8 cellular contexts compared by ENCODE assay signal in the genomic region with DNA sequence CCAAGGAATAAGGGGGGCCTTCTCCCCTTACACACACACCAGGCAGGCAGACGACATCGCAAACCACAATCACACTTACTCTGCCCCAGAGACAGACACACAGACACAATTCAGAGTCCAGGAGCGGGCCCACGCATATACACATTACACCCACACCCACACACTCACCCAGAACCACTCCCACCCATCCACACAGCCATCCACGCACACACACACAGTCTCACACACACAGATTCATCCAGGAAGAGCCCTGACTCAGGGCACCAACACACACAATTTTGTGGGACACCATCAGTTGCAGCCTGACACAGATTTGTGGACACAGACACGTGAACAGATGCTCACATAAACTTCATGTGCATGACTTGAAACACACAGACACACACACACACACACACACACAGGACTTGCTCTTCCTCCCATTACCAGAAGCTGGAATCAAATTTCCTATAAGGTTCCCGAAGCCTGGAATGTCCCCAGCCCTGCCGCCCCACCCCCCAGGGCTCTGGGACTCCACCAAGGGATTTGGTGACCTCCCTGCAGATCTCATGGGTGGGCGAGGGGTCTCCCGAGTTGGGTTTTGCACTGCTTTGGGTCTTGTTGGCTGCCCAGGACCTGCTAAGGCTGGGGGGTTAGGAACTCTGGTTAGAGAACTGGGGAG. TPM values are rescaled to one million over a fixed set of nuclear protein-coding genes. Genes with fewer than 3 reads are reported as not detected.
DNase-seq lines count a peak whose midpoint lies in the region; ATAC-seq and TF ChIP-seq lines count a peak whose summit lies in the region.
"Had no signal": no experiment of that assay in that cellular context is flagged by ENCODE, and none has a peak within 500 bp of the region (broad histone marks: within the 10 kb centered on the region; RNA-seq: fewer than 3 reads in every experiment).

No MANE protein-coding gene starts in this region.

- H3K27ac ChIP-seq in ascending aorta: peak overlapping the region; percentile 79
- peak overlapping the region; percentile 60 for H3K27ac ChIP-seq in upper lobe of right lung

- peak; percentile 4 for ATAC-seq in upper lobe of right lung
- no peak for ATAC-seq in GM19397 (IDR thresholded peaks at IDR 0.05; ENCODE audit: unreplicated experiment)
- ATAC-seq in GM19035 (IDR thresholded peaks at IDR 0.05; ENCODE audit: unreplicated experiment): no peak

- H3K4me3 ChIP-seq in ascending aorta (peak overlapping the region; percentile 62 to 66), upper lobe of right lung (peak overlapping the region; percentile 60)

- H3K9me3 ChIP-seq in ascending aorta: no peaks in the 10 kb centered on the region
- H3K9me3 ChIP-seq in upper lobe of right lung: no peaks in the 10 kb centered on the region

- peaks cover 0 to 3% of the 10 kb centered on the region in 2 donors for H3K36me3 ChIP-seq in ascending aorta
- no peaks in the 10 kb centered on the region for H3K36me3 ChIP-seq in upper lobe of right lung

- no peak for DNase-seq in ascending aorta (ENCODE audit: low spot score in 2 of 2)
- DNase-seq in glomerular visceral epithelial cell (ENCODE audit: extremely low spot score): peak; percentile 33
- peak; percentile 46 for DNase-seq in myocyte (ENCODE audit: low read depth)
- peak; percentile 64 for DNase-seq in upper lobe of right lung
- no peak for DNase-seq in cortex of kidney (lab: John Stamatoyannopoulos, UW)
- DNase-seq: SW 1271 had no signal

- TF ChIP-seq CTCF in ascending aorta (IDR thresholded peaks at IDR 0.05): no peak
- no peak for TF ChIP-seq CTCF in upper lobe of right lung (IDR thresholded peaks at IDR 0.05)

- intact Hi-C loops in ascending aorta (cut with DNase I) (no loop called here), upper lobe of right lung (cut with DNase I) (no loop called here)

- H3K4me1 ChIP-seq in ascending aorta (peaks cover 18 to 37% of the 10 kb centered on the region in 2 donors), upper lobe of right lung (peaks cover 40% of the 10 kb centered on the region)

- H3K27me3 ChIP-seq in ascending aorta (no peaks in the 10 kb centered on the region), upper lobe of right lung (no peaks in the 10 kb centered on the region)

RNA-seq across cellular contexts. Expression of a gene that starts 23.5 kb away (rescaled TPM):
- total RNA-seq in ascending aorta (1,334 TPM), myocyte (106 TPM in 2 replicates), upper lobe of right lung (669 TPM)
- 198 TPM for polyA plus RNA-seq in myocyte (2012)

Comparison
In these comparisons a context has a peak if more than half of its experiments do, and no peak if none do; other contexts are left out.
1. DNase-seq: peak in glomerular visceral epithelial cell (single experiment), myocyte (single experiment) and upper lobe of right lung (single experiment); none in ascending aorta (0 of 2) and cortex of kidney (single experiment).